In genomic region chr1:243719476-243719875, GRCh38 we compare ENCODE assay signal across 24 cellular contexts.
DNase-seq lines count a peak whose midpoint lies in the region; ATAC-seq, FAIRE-seq and TF ChIP-seq lines count a peak whose summit lies in the region.
"Had no signal": no experiment of that assay in that cellular context is flagged by ENCODE, and none has a peak within 500 bp of the region (broad histone marks: within the 10 kb centered on the region; RNA-seq: fewer than 3 reads in every experiment).

No MANE protein-coding gene starts in this region.

- H3K9ac ChIP-seq in SK-N-SH (peak overlapping the region; percentile 7; the same call in 1 of the 2 replicates), astrocyte (ENCODE audit: low read length) (peak overlapping the region; percentile 17), keratinocyte (ENCODE audit: control insufficient read depth, extremely low read depth, insufficient read depth, low read length) (no peak overlapping the region)
- H3K9ac ChIP-seq: BLaER1 had no signal

- H3K79me2 ChIP-seq in SK-N-SH (ENCODE audit: insufficient read depth) (peaks cover 87% of the 10 kb centered on the region), astrocyte (ENCODE audit: insufficient read depth, low read length) (peaks cover 31% of the 10 kb centered on the region), keratinocyte (ENCODE audit: control insufficient read depth, insufficient read depth, low read length) (no peaks in the 10 kb centered on the region)

- no peak for TF ChIP-seq CTCF in SK-N-SH (IDR thresholded peaks at IDR 0.05)
- TF ChIP-seq CTCF in astrocyte (IDR thresholded peaks at IDR 0.05; ENCODE audit: insufficient read depth, low read depth, low read length), result no peak
- no peak for TF ChIP-seq CTCF in keratinocyte (optimal IDR thresholded peaks at IDR 0.05 in 1 of 3, IDR thresholded peaks at IDR 0.05 in 1 of 3, conservative IDR thresholded peaks at IDR 0.05 in 1 of 3; ENCODE audit: extremely low read depth in 1 of 3, insufficient read depth in 2 of 3, low read length in 3 of 3)

- H3K4me3 Mint-ChIP-seq in astrocyte (ENCODE audit: unreplicated experiment), result no peak overlapping the region
- H3K4me3 Mint-ChIP-seq: activated naive CD4-positive, alpha-beta T cell treated with anti-CD3 and anti-CD28 coated beads, Interleukin-2, amount 10 ng/mL, durations not matched to agents 7 days and 5 days; activated T-cell treated with anti-CD3 and anti-CD28 coated beads, Interleukin-2, amount 50 U/mL, for 4 hours; effector memory CD8-positive, alpha-beta T cell had no signal

- no peak overlapping the region for H2AFZ ChIP-seq in SK-N-SH (ENCODE audit: low read depth)
- no peak overlapping the region for H2AFZ ChIP-seq in astrocyte (ENCODE audit: low read depth, low read length)
- H2AFZ ChIP-seq in keratinocyte (ENCODE audit: control insufficient read depth, low read length), result peak overlapping the region; percentile 70

- TF ChIP-seq RAD21 in SK-N-SH (IDR thresholded peaks at IDR 0.05; ENCODE audit: low read length), result no peak

- no peaks in the 10 kb centered on the region for H3K9me3 Mint-ChIP-seq in astrocyte (ENCODE audit: unreplicated experiment)
- H3K9me3 Mint-ChIP-seq: activated naive CD4-positive, alpha-beta T cell treated with anti-CD3 and anti-CD28 coated beads, Interleukin-2, amount 10 ng/mL, durations not matched to agents 7 days and 5 days; activated T-cell treated with anti-CD3 and anti-CD28 coated beads, Interleukin-2, amount 50 U/mL, for 4 hours; effector memory CD8-positive, alpha-beta T cell had no signal

- H3K4me3 ChIP-seq in SK-N-SH (ENCODE audit: low read depth in 2 of 2, low read length in 1 of 2), result no peak overlapping the region
- no peak overlapping the region for H3K4me3 ChIP-seq in astrocyte (ENCODE audit: insufficient read depth, low read depth, low read length)
- H3K4me3 ChIP-seq in keratinocyte (ENCODE audit: control insufficient read depth in 2 of 3, extremely low read depth in 1 of 3, insufficient read depth in 2 of 3, low read depth in 1 of 3, low read length in 3 of 3), result no peak overlapping the region
- H3K4me3 ChIP-seq: ascending aorta, BLaER1, mucosa of descending colon, SK-N-MC, stomach, upper lobe of right lung had no signal

- H3K9me3 ChIP-seq in SK-N-SH (no peaks in the 10 kb centered on the region), astrocyte (ENCODE audit: insufficient read depth, low read depth, low read length) (no peaks in the 10 kb centered on the region), keratinocyte (ENCODE audit: control insufficient read depth, low read depth, low read length) (no peaks in the 10 kb centered on the region)
- H3K9me3 ChIP-seq: ascending aorta, BLaER1, mucosa of descending colon, stomach, upper lobe of right lung had no signal

- FAIRE-seq in astrocyte (lab: Jason Lieb, UNC) (peak; percentile 56), keratinocyte (lab: Jason Lieb, UNC) (no peak)

- TF ChIP-seq EP300 in SK-N-SH (IDR thresholded peaks at IDR 0.05; ENCODE audit: borderline replicate concordance in 1 of 2, low read depth in 1 of 2, low read length in 1 of 2), result no peak

- H3K4me1 ChIP-seq in SK-N-SH (ENCODE audit: control insufficient read depth in 1 of 2, insufficient read depth in 2 of 2, low read depth in 1 of 2, low read length in 1 of 2) (peaks cover 0 to 24% of the 10 kb centered on the region in 2 experiments; a peak in 2 of 4 replicates), astrocyte (ENCODE audit: insufficient read depth, low read length) (peaks cover 19% of the 10 kb centered on the region), keratinocyte (ENCODE audit: control insufficient read depth, extremely low read depth, insufficient read depth, low read length) (peaks cover 12% of the 10 kb centered on the region)
- H3K4me1 ChIP-seq: upper lobe of right lung had no signal

- WGBS in SK-N-SH (ENCODE audit: low lambda C conversion rate), result 72% methylated on average over 2 of the region's 2 CpGs

- H3K9me2 ChIP-seq in SK-N-SH, result no peaks in the 10 kb centered on the region

- peaks cover 2% of the 10 kb centered on the region for H3K36me3 Mint-ChIP-seq in astrocyte (ENCODE audit: low read depth, unreplicated experiment)
- H3K36me3 Mint-ChIP-seq: activated naive CD4-positive, alpha-beta T cell treated with anti-CD3 and anti-CD28 coated beads, Interleukin-2, amount 10 ng/mL, durations not matched to agents 7 days and 5 days had no signal

- H3K27ac ChIP-seq in SK-N-SH (ENCODE audit: low read depth in 2 of 2, low read length in 1 of 2), result peak overlapping the region; percentile 63 to 79
- H3K27ac ChIP-seq in astrocyte (ENCODE audit: low read depth, low read length), result peak overlapping the region; percentile 65
- H3K27ac ChIP-seq in keratinocyte (ENCODE audit: control insufficient read depth, insufficient read depth, low read length), result peak overlapping the region; percentile 66
- H3K27ac ChIP-seq: ascending aorta, BLaER1, SK-N-MC, stomach, upper lobe of right lung had no signal

- H4K20me1 ChIP-seq in SK-N-SH (ENCODE audit: insufficient read depth) (no peaks in the 10 kb centered on the region), astrocyte (ENCODE audit: insufficient read depth, low read length) (no peaks in the 10 kb centered on the region), keratinocyte (ENCODE audit: control insufficient read depth, extremely low read depth, insufficient read depth, low read length) (no peaks in the 10 kb centered on the region)

- dilution Hi-C loops in keratinocyte (cut with MboI; ENCODE audit: extremely low pct_ligation_motif_present, low sequenced_read_pairs), result no loop called here

- H3K9me1 ChIP-seq in keratinocyte (ENCODE audit: control insufficient read depth, extremely low read depth, insufficient read depth, low read length), result no peaks in the 10 kb centered on the region

- ATAC-seq in SK-N-SH treated with all-trans-retinoic acid at 6 μM for 48 hours, result no peak; the same call in 2 of the 3 replicates
- no peak for ATAC-seq in HG03520 (IDR thresholded peaks at IDR 0.05; ENCODE audit: unreplicated experiment)
- ATAC-seq: activated T-cell treated with anti-CD3 and anti-CD28 coated beads, Interleukin-2, amount 50 U/mL, for 4 hours; effector memory CD8-positive, alpha-beta T cell; mucosa of descending colon; upper lobe of right lung had no signal

- POLR2A ChIA-PET in SK-N-SH (lab: Yijun Ruan, JAX), result no interaction called here

- CTCF ChIA-PET in SK-N-SH (lab: Yijun Ruan, JAX), result interaction anchor here (0.6 kb wide), 1 partner anchor 602 kb away, joined by 3 read pairs; no protein-coding TSS in a partner anchor

- H3K27me3 ChIP-seq in SK-N-SH (ENCODE audit: insufficient read depth) (no peaks in the 10 kb centered on the region), astrocyte (ENCODE audit: insufficient read depth, low read length) (no peaks in the 10 kb centered on the region), keratinocyte (ENCODE audit: control insufficient read depth, extremely low read depth, insufficient read depth, low read length) (no peaks in the 10 kb centered on the region)
- H3K27me3 ChIP-seq: ascending aorta, BLaER1, stomach, upper lobe of right lung had no signal

- H3K36me3 ChIP-seq in SK-N-SH (replicated peaks in 1 of 2; ENCODE audit: control insufficient read depth in 1 of 2, insufficient read depth in 2 of 2, low read length in 1 of 2) (no peaks in the 10 kb centered on the region), astrocyte (ENCODE audit: insufficient read depth, low read length) (no peaks in the 10 kb centered on the region), keratinocyte (ENCODE audit: control insufficient read depth in 2 of 2, extremely low read depth in 1 of 2, insufficient read depth in 2 of 2, low read length in 2 of 2) (no peaks in the 10 kb centered on the region)
- H3K36me3 ChIP-seq: ascending aorta, BLaER1, stomach, upper lobe of right lung had no signal

- H3K4me2 ChIP-seq in SK-N-SH (peak overlapping the region; percentile 12), astrocyte (ENCODE audit: low read length) (peak overlapping the region; percentile 72), keratinocyte (ENCODE audit: control insufficient read depth, extremely low read depth, insufficient read depth, low read depth, low read length) (no peak overlapping the region)
- H3K4me2 ChIP-seq: BLaER1 had no signal

- peak overlapping the region; percentile 93 for H3K27ac Mint-ChIP-seq in astrocyte (ENCODE audit: unreplicated experiment)
- H3K27ac Mint-ChIP-seq: activated naive CD4-positive, alpha-beta T cell treated with anti-CD3 and anti-CD28 coated beads, Interleukin-2, amount 10 ng/mL, durations not matched to agents 7 days and 5 days; effector memory CD8-positive, alpha-beta T cell had no signal

- DNase-seq in SK-N-SH (no peak), astrocyte (ENCODE audit: low read depth) (no peak), keratinocyte (ENCODE audit: low read depth, low spot score) (no peak), SIG-M5 (lab: John Stamatoyannopoulos, UW) (no peak), NCI-H69 (lab: John Stamatoyannopoulos, UW) (no peak)
- DNase-seq in stimulated activated CD4-positive, alpha-beta T cell treated with anti-CD3 and anti-CD28 coated beads, Interleukin-4, amount 100 ng/mL, for 1 hour, result no peak
- DNase-seq: activated naive CD4-positive, alpha-beta T cell treated with anti-CD3 and anti-CD28 coated beads, Interleukin-2, amount 10 ng/mL, durations not matched to agents 7 days and 5 days; activated T-cell treated with anti-CD3 and anti-CD28 coated beads, Interleukin-2, amount 50 U/mL, for 4 hours; effector memory CD8-positive, alpha-beta T cell; head of caudate nucleus; MM.1S; NCI-H1436 treated with DMSO at 0.1 percent for 48 hours; NCI-H2171; NCI-H526 treated with DMSO at 0.1 percent for 48 hours; OCI-M1; stimulated activated CD4-positive, alpha-beta T cell treated with anti-CD3 and anti-CD28 coated beads, Interleukin-4, amount 100 ng/mL, for 4 hours; stomach; upper lobe of right lung had no signal

- peaks cover 39% of the 10 kb centered on the region for H3K4me1 Mint-ChIP-seq in astrocyte (ENCODE audit: low read depth, unreplicated experiment)
- H3K4me1 Mint-ChIP-seq: activated naive CD4-positive, alpha-beta T cell treated with anti-CD3 and anti-CD28 coated beads, Interleukin-2, amount 10 ng/mL, durations not matched to agents 7 days and 5 days had no signal

- no peaks in the 10 kb centered on the region for H3K27me3 Mint-ChIP-seq in astrocyte (ENCODE audit: low read depth, unreplicated experiment)
- H3K27me3 Mint-ChIP-seq: activated naive CD4-positive, alpha-beta T cell treated with anti-CD3 and anti-CD28 coated beads, Interleukin-2, amount 10 ng/mL, durations not matched to agents 7 days and 5 days; effector memory CD8-positive, alpha-beta T cell had no signal

- peaks cover 38% of the 10 kb centered on the region for H3F3A ChIP-seq in SK-N-SH (replicated peaks; ENCODE audit: insufficient read depth)

TF ChIP-seq in SK-N-SH treated with all-trans-retinoic acid at 6 μM for 48 hours, 23 proteins besides CTCF, POLR2A, EP300 and RAD21 (continues in another document):
- TF ChIP-seq OSR1 (CRISPR knock-in tag; IDR thresholded peaks at IDR 0.05), result no peak
- TF ChIP-seq CSDC2 (CRISPR knock-in tag; IDR thresholded peaks at IDR 0.05), result no peak
